Comparison of ENCODE assay signal across 15 cellular contexts in the genomic region with DNA sequence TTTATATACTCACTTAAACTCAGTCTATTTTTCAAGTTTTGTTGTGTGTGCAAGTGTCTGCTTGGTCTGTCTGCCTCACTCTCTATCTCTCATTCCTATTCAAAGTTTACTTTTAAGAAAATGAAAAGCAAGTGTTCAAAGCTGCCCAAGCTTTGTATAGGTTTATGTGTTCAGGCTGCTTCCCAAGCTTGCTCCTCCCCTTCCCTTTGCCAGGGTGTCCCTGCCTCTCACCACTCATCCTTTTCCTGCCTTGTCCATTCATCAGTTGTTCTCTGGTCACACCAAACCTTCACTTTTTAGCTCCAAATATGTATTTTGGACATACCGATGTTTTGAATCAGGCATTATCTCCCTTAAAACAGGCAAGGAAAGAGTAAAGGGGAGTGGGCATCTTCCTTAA. TPM values are rescaled to one million over a fixed set of nuclear protein-coding genes. Genes with fewer than 3 reads are reported as not detected.
A peak's percentile ranks its signal among the peaks of the same experiment; 100 is the strongest.
DNase-seq lines count a peak whose midpoint lies in the region; ATAC-seq, FAIRE-seq and TF ChIP-seq lines count a peak whose summit lies in the region.
"Had no signal": no experiment of that assay in that cellular context is flagged by ENCODE, and none has a peak within 500 bp of the region (broad histone marks: within the 10 kb centered on the region; RNA-seq: fewer than 3 reads in every experiment).

No MANE protein-coding gene starts in this region.

- no peaks in the 10 kb centered on the region for H3F3A ChIP-seq in PC-9 (ENCODE audit: insufficient read depth, low read depth)

- H3K9me3 ChIP-seq in breast epithelium (no peaks in the 10 kb centered on the region), lung (ENCODE audit: control insufficient read depth in 2 of 2, insufficient read depth in 1 of 2, low read length in 1 of 2) (no peaks in the 10 kb centered on the region), PC-9 (ENCODE audit: insufficient read depth, low read depth) (no peaks in the 10 kb centered on the region)

- POLR2A ChIA-PET in MCF 10A (lab: Yijun Ruan, JAX) (interaction anchor here (0.6 to 1.6 kb wide), 5 partner anchors 10 to 1956 kb away, joined by 3 to 5 read pairs (median 4); no protein-coding TSS in a partner anchor), PC-9 (lab: Charles Lee; ENCODE audit: unreplicated experiment) (interaction anchor here (0.5 to 0.6 kb wide), 3 partner anchors 144 to 1337 kb away, joined by 4 read pairs; no protein-coding TSS in a partner anchor)

- no TSS peak for BruUV-seq in MCF 10A (replicated peaks; lab: Mats Ljungman, UMichigan)
- no TSS peak for BruUV-seq in PC-9 (replicated peaks; lab: Mats Ljungman, UMichigan)

- H3K27me3 ChIP-seq in breast epithelium = no peaks in the 10 kb centered on the region
- H3K27me3 ChIP-seq in bronchial epithelial cell (ENCODE audit: control insufficient read depth, insufficient read depth, low read length) = no peaks in the 10 kb centered on the region
- H3K27me3 ChIP-seq in lung (ENCODE audit: control insufficient read depth, insufficient read depth) = no peaks in the 10 kb centered on the region
- no peaks in the 10 kb centered on the region for H3K27me3 ChIP-seq in PC-9 (ENCODE audit: insufficient read depth, low read depth)

- H3K36me3 Mint-ChIP-seq in MCF 10A (ENCODE audit: insufficient read depth, unreplicated experiment) = no peaks in the 10 kb centered on the region
- H3K36me3 Mint-ChIP-seq: activated naive CD8-positive, alpha-beta T cell treated with anti-CD3 and anti-CD28 coated beads, Interleukin-2, amount 10 ng/mL, durations not matched to agents 7 days and 5 days had no signal

- peak; percentile 81 for FAIRE-seq in bronchial epithelial cell (lab: Jason Lieb, UNC)
- FAIRE-seq in urothelium cell line (lab: Jason Lieb, UNC) = no peak
- FAIRE-seq: HepG2 had no signal

- no peak overlapping the region for H3K4me3 Mint-ChIP-seq in MCF 10A (ENCODE audit: unreplicated experiment)
- H3K4me3 Mint-ChIP-seq: activated naive CD8-positive, alpha-beta T cell treated with anti-CD3 and anti-CD28 coated beads, Interleukin-2, amount 10 ng/mL, durations not matched to agents 7 days and 5 days; neural crest cell had no signal

- H3K36me3 ChIP-seq in breast epithelium (no peaks in the 10 kb centered on the region), bronchial epithelial cell (ENCODE audit: control insufficient read depth, insufficient read depth, low read length) (no peaks in the 10 kb centered on the region), lung (ENCODE audit: control insufficient read depth in 2 of 2, insufficient read depth in 2 of 2, low read length in 2 of 2) (no peaks in the 10 kb centered on the region), PC-9 (ENCODE audit: low read depth) (no peaks in the 10 kb centered on the region)

- no peak for TF ChIP-seq POLR2A in breast epithelium (IDR thresholded peaks at IDR 0.05)

- no peaks in the 10 kb centered on the region for H3K27me3 Mint-ChIP-seq in MCF 10A (ENCODE audit: insufficient read depth, unreplicated experiment)
- H3K27me3 Mint-ChIP-seq: activated naive CD8-positive, alpha-beta T cell treated with anti-CD3 and anti-CD28 coated beads, Interleukin-2, amount 10 ng/mL, durations not matched to agents 7 days and 5 days; stimulated activated naive B cell treated with anti-CD40 and anti-IgM and Interleukin-4, amounts not matched to agents 10 μg/mL and 1 μg/mL and 100 μg/mL, for 72 hours had no signal

- no peak overlapping the region for H2AFZ ChIP-seq in PC-9

- DNase-seq in breast epithelium (ENCODE audit: low spot score in 2 of 2) = no peak
- DNase-seq in MCF 10A (ENCODE audit: unreplicated experiment) = no peak
- no peak for DNase-seq in bronchial epithelial cell (ENCODE audit: low read depth)
- DNase-seq in lung (ENCODE audit: low spot score) = no peak
- peak; percentile 9 for DNase-seq in urothelium cell line (ENCODE audit: low spot score)
- DNase-seq in head of caudate nucleus = no peak
- DNase-seq in NCI-H524 treated with DMSO at 0.1 percent for 48 hours (lab: John Stamatoyannopoulos, UW) = no peak
- no peak for DNase-seq in PC-9
- DNase-seq: activated naive CD8-positive, alpha-beta T cell treated with anti-CD3 and anti-CD28 coated beads, Interleukin-2, amount 10 ng/mL, durations not matched to agents 7 days and 5 days; NCI-H187 treated with DMSO at 0.1 percent for 48 hours; OCI-M1; stimulated activated naive B cell treated with anti-CD40 and anti-IgM and Interleukin-4, amounts not matched to agents 10 μg/mL and 1 μg/mL and 100 μg/mL, for 72 hours; T-helper 2 cell had no signal

- TF ChIP-seq CTCF in breast epithelium (IDR thresholded peaks at IDR 0.05) = no peak
- TF ChIP-seq CTCF in MCF 10A (IDR thresholded peaks at IDR 0.05; ENCODE audit: unreplicated experiment) = no peak
- no peak for TF ChIP-seq CTCF in bronchial epithelial cell (IDR thresholded peaks at IDR 0.05; ENCODE audit: insufficient read depth, low read length, severe bottlenecking)
- no peak for TF ChIP-seq CTCF in lung (IDR thresholded peaks at IDR 0.05; ENCODE audit: control extremely low read depth, extremely low read depth)
- no peak for TF ChIP-seq CTCF in PC-9 (conservative IDR thresholded peaks at IDR 0.05)

- CTCF ChIA-PET in MCF 10A (lab: Yijun Ruan, JAX) = interaction anchor here (0.7 to 2.5 kb wide), 6 partner anchors 11 to 22 kb away, joined by 3 to 12 read pairs (median 4); no protein-coding TSS in a partner anchor
- CTCF ChIA-PET in PC-9 (lab: Charles Lee) = no interaction called here

- 92 to 97% methylated on average over 1 of the region's 1 CpG for WGBS in lung, 2 donors

- H3K79me2 ChIP-seq in PC-9 (ENCODE audit: low read depth) = peaks cover 6% of the 10 kb centered on the region; the same call in 1 of the 2 replicates

- ATAC-seq in lung (ENCODE audit: insufficient read depth, low FRiP score) = no peak
- ATAC-seq: HepG2 had no signal

- no peaks in the 10 kb centered on the region for H4K20me1 ChIP-seq in PC-9 (ENCODE audit: insufficient read depth)

- intact Hi-C loops in breast epithelium (cut with DNase I; ENCODE audit: low total_unique reads) (no loop called here), MCF 10A (cut with micrococcal nuclease) (no loop called here), head of caudate nucleus (cut with DNase I) (no loop called here), PC-9 (cut with micrococcal nuclease; ENCODE audit: unreplicated experiment) (no loop called here)

- H3K4me2 ChIP-seq in PC-9 = no peak overlapping the region

- H3K9me3 Mint-ChIP-seq in MCF 10A (ENCODE audit: unreplicated experiment) = no peaks in the 10 kb centered on the region
- H3K9me3 Mint-ChIP-seq: activated naive CD8-positive, alpha-beta T cell treated with anti-CD3 and anti-CD28 coated beads, Interleukin-2, amount 10 ng/mL, durations not matched to agents 7 days and 5 days; neural crest cell; stimulated activated naive B cell treated with anti-CD40 and anti-IgM and Interleukin-4, amounts not matched to agents 10 μg/mL and 1 μg/mL and 100 μg/mL, for 72 hours had no signal

- peak overlapping the region; percentile 3 to 10 for H3K27ac ChIP-seq in breast epithelium
- H3K27ac ChIP-seq in lung (ENCODE audit: low read depth in 1 of 2, low read length in 1 of 2) = peak overlapping the region; percentile 40 to 64
- no peak overlapping the region for H3K27ac ChIP-seq in PC-9

- no peaks in the 10 kb centered on the region for H3K9me2 ChIP-seq in PC-9 (ENCODE audit: insufficient read depth)

- peaks cover 12% of the 10 kb centered on the region for H3K4me1 Mint-ChIP-seq in MCF 10A (ENCODE audit: insufficient read depth, unreplicated experiment)

- no peak overlapping the region for H3K27ac Mint-ChIP-seq in MCF 10A (ENCODE audit: low read depth, unreplicated experiment)
- H3K27ac Mint-ChIP-seq: activated naive CD8-positive, alpha-beta T cell treated with anti-CD3 and anti-CD28 coated beads, Interleukin-2, amount 10 ng/mL, durations not matched to agents 7 days and 5 days had no signal

- H3K4me3 ChIP-seq in breast epithelium (no peak overlapping the region), bronchial epithelial cell (ENCODE audit: low read depth, low read length) (no peak overlapping the region), lung (no peak overlapping the region), PC-9 (no peak overlapping the region)

- H3K4me1 ChIP-seq in breast epithelium = no peaks in the 10 kb centered on the region
- peaks cover 3 to 37% of the 10 kb centered on the region in 2 donors for H3K4me1 ChIP-seq in lung (ENCODE audit: control insufficient read depth in 2 of 2, insufficient read depth in 2 of 2, low read length in 2 of 2)
- H3K4me1 ChIP-seq in PC-9 (replicated peaks; ENCODE audit: insufficient read depth) = no peaks in the 10 kb centered on the region

RNA-seq across cellular contexts. Expression of gene STK38L, which starts 41.3 kb away (rescaled TPM):
- total RNA-seq in breast epithelium (10 to 100 TPM; 29.4 to 48.8 (median 37.9) TPM), MCF 10A (2022) (18.1 and 19.9 TPM in 2 replicates), bronchial epithelial cell (23.7 and 25.0 TPM in 2 replicates), lung (10 to 100 TPM; 27.0 to 41.5 TPM), PC-9 (2021) (34.7 and 40.0 TPM in 2 replicates)
- polyA plus RNA-seq in lung = 10 to 100 TPM in 1 of 2 donors, 1 to 10 TPM in 1; 6.5 to 10.1 TPM

RNA-seq across cellular contexts. Expression of gene BMAL2, which starts 47.2 kb away (rescaled TPM):
- 1 to 10 TPM; 1.3 to 2.4 (median 1.3) TPM for total RNA-seq in breast epithelium
- 18.0 and 20.0 TPM in 2 replicates for total RNA-seq in MCF 10A (2022)
- 101 and 102 TPM in 2 replicates for total RNA-seq in bronchial epithelial cell
- 1 to 10 TPM; 1.6 to 7.3 TPM for total RNA-seq in lung
- 1 to 10 TPM; 1.5 to 7.8 TPM for polyA plus RNA-seq in lung
- total RNA-seq in PC-9 (2021) = 56.7 and 87.9 TPM in 2 replicates
